11 cellular contexts compared by ENCODE assay signal in genomic region chr11:414333-414857, GRCh38. TPM values are rescaled to one million over a fixed set of nuclear protein-coding genes. Genes with fewer than 3 reads are reported as not detected.
A peak's percentile ranks its signal among the peaks of the same experiment; 100 is the strongest.
DNase-seq lines count a peak whose midpoint lies in the region; ATAC-seq and TF ChIP-seq lines count a peak whose summit lies in the region.
"Had no signal": no experiment of that assay in that cellular context is flagged by ENCODE, and none has a peak within 500 bp of the region (broad histone marks: within the 10 kb centered on the region; RNA-seq: fewer than 3 reads in every experiment).

No MANE protein-coding gene starts in this region.

- H3K36me3 ChIP-seq in liver (ENCODE audit: control insufficient read depth in 4 of 4, insufficient read depth in 3 of 4, low read depth in 1 of 4, low read length in 3 of 4) (no peaks in the 10 kb centered on the region), thoracic aorta (no peaks in the 10 kb centered on the region)
- H3K36me3 ChIP-seq: ascending aorta had no signal

- H3K9ac ChIP-seq in liver (ENCODE audit: low read depth in 1 of 2, low read length in 2 of 2), result peak overlapping the region in 1 of 2 donors; percentile 64

- H3K27ac ChIP-seq in liver (ENCODE audit: low read depth in 1 of 2, low read length in 2 of 2) (no peak overlapping the region), thoracic aorta (no peak overlapping the region)
- H3K27ac ChIP-seq: ascending aorta had no signal

- TF ChIP-seq RAD21 in liver (IDR thresholded peaks at IDR 0.05), result no peak

- H3K27me3 ChIP-seq in liver (ENCODE audit: control insufficient read depth in 4 of 4, insufficient read depth in 4 of 4, low read length in 3 of 4), result no peaks in the 10 kb centered on the region
- no peaks in the 10 kb centered on the region for H3K27me3 ChIP-seq in thoracic aorta (replicated peaks; ENCODE audit: insufficient read depth)

- H3K36me3 Mint-ChIP-seq in activated CD4-positive, alpha-beta T cell treated with anti-CD3 and anti-CD28 coated beads, Interleukin-2, amount 10 ng/mL, durations not matched to agents 7 days and 5 days (ENCODE audit: low read depth), result peaks cover 13% of the 10 kb centered on the region
- H3K36me3 Mint-ChIP-seq in activated naive CD8-positive, alpha-beta T cell treated with anti-CD3 and anti-CD28 coated beads, Interleukin-2, amount 50 U/mL, for 24 hours (ENCODE audit: low read depth), result no peaks in the 10 kb centered on the region

- CTCF ChIA-PET in activated CD4-positive, alpha-beta T cell treated with anti-CD3 and anti-CD28 coated beads, Interleukin-2, amount 10 ng/mL, durations not matched to agents 7 days and 5 days (lab: Charles Lee), result interaction anchor here (1.2 to 3.8 kb wide), 2 partner anchors 24 to 34 kb away, joined by 3 to 20 read pairs; partner anchors contain the start of gene PTDSS2

- no peaks in the 10 kb centered on the region for H3K27me3 Mint-ChIP-seq in activated CD4-positive, alpha-beta T cell treated with anti-CD3 and anti-CD28 coated beads, Interleukin-2, amount 10 ng/mL, durations not matched to agents 7 days and 5 days
- no peaks in the 10 kb centered on the region for H3K27me3 Mint-ChIP-seq in activated naive CD8-positive, alpha-beta T cell treated with anti-CD3 and anti-CD28 coated beads, Interleukin-2, amount 50 U/mL, for 24 hours

- H3K4me1 ChIP-seq in liver (ENCODE audit: control insufficient read depth in 4 of 4, insufficient read depth in 4 of 4, low read length in 3 of 4), result peaks cover 17 to 57% (median 30%) of the 10 kb centered on the region in 4 donors
- H3K4me1 ChIP-seq in thoracic aorta (ENCODE audit: control insufficient read depth in 1 of 2, low read depth in 2 of 2), result peaks cover 0 to 13% of the 10 kb centered on the region in 2 donors
- H3K4me1 ChIP-seq: ascending aorta had no signal

- H3K9me3 ChIP-seq in liver (ENCODE audit: control insufficient read depth in 4 of 4, low read length in 3 of 4), result no peaks in the 10 kb centered on the region
- no peaks in the 10 kb centered on the region for H3K9me3 ChIP-seq in thoracic aorta
- H3K9me3 ChIP-seq: ascending aorta had no signal

- DNase-seq in activated CD4-positive, alpha-beta T cell treated with anti-CD3 and anti-CD28 coated beads, Interleukin-2, amount 10 ng/mL, durations not matched to agents 7 days and 5 days, result peak; percentile 37
- DNase-seq in activated CD4-positive, alpha-beta T cell treated with anti-CD3 and anti-CD28 coated beads, Interleukin-2, amount 50 U/mL, for 1 hour, result no peak
- DNase-seq in activated naive CD8-positive, alpha-beta T cell treated with anti-CD3 and anti-CD28 coated beads, Interleukin-2, amount 50 U/mL, for 24 hours, result no peak
- DNase-seq in thoracic aorta (ENCODE audit: low spot score), result no peak
- DNase-seq in SW 1271 (lab: John Stamatoyannopoulos, UW), result no peak
- no peak for DNase-seq in OCI-M1 (lab: John Stamatoyannopoulos, UW)
- DNase-seq: GOT3, NCI-H2171 treated with DMSO at 0.1 percent for 48 hours had no signal

- peak; percentile 20 for ATAC-seq in activated naive CD8-positive, alpha-beta T cell treated with anti-CD3 and anti-CD28 coated beads, Interleukin-2, amount 50 U/mL, for 24 hours
- no peak for ATAC-seq in thoracic aorta (ENCODE audit: insufficient number of reproducible peaks, low FRiP score, low read depth)
- ATAC-seq in GM18520 (IDR thresholded peaks at IDR 0.05; ENCODE audit: unreplicated experiment), result no peak

- peak overlapping the region; percentile 95 for H3K4me3 Mint-ChIP-seq in activated CD4-positive, alpha-beta T cell treated with anti-CD3 and anti-CD28 coated beads, Interleukin-2, amount 10 ng/mL, durations not matched to agents 7 days and 5 days
- H3K4me3 Mint-ChIP-seq in activated naive CD8-positive, alpha-beta T cell treated with anti-CD3 and anti-CD28 coated beads, Interleukin-2, amount 50 U/mL, for 24 hours, result peak overlapping the region; percentile 81

- WGBS in liver, result 67% methylated on average over 9 of the region's 9 CpGs

- TF ChIP-seq CTCF in liver (IDR thresholded peaks at IDR 0.05; ENCODE audit: low read depth, low read length, missing input control) (no peak), thoracic aorta (IDR thresholded peaks at IDR 0.05) (no peak)

- H3K4me3 ChIP-seq in liver (ENCODE audit: low read depth in 1 of 3, low read length in 3 of 3), result peak overlapping the region in 2 of 3 donors; percentile 27 to 43
- peak overlapping the region; percentile 65 for H3K4me3 ChIP-seq in thoracic aorta

- peak overlapping the region; percentile 94 for H3K27ac Mint-ChIP-seq in activated CD4-positive, alpha-beta T cell treated with anti-CD3 and anti-CD28 coated beads, Interleukin-2, amount 10 ng/mL, durations not matched to agents 7 days and 5 days
- peak overlapping the region; percentile 61 for H3K27ac Mint-ChIP-seq in activated naive CD8-positive, alpha-beta T cell treated with anti-CD3 and anti-CD28 coated beads, Interleukin-2, amount 50 U/mL, for 24 hours

- POLR2A ChIA-PET in activated CD4-positive, alpha-beta T cell treated with anti-CD3 and anti-CD28 coated beads, Interleukin-2, amount 10 ng/mL, durations not matched to agents 7 days and 5 days (lab: Charles Lee), result no interaction called here

- H3K4me1 Mint-ChIP-seq in activated CD4-positive, alpha-beta T cell treated with anti-CD3 and anti-CD28 coated beads, Interleukin-2, amount 10 ng/mL, durations not matched to agents 7 days and 5 days, result peaks cover 34% of the 10 kb centered on the region
- peaks cover 25% of the 10 kb centered on the region for H3K4me1 Mint-ChIP-seq in activated naive CD8-positive, alpha-beta T cell treated with anti-CD3 and anti-CD28 coated beads, Interleukin-2, amount 50 U/mL, for 24 hours

- no peaks in the 10 kb centered on the region for H3K9me3 Mint-ChIP-seq in activated CD4-positive, alpha-beta T cell treated with anti-CD3 and anti-CD28 coated beads, Interleukin-2, amount 10 ng/mL, durations not matched to agents 7 days and 5 days
- H3K9me3 Mint-ChIP-seq in activated naive CD8-positive, alpha-beta T cell treated with anti-CD3 and anti-CD28 coated beads, Interleukin-2, amount 50 U/mL, for 24 hours, result no peaks in the 10 kb centered on the region

TF ChIP-seq in liver, 16 proteins besides CTCF, POLR2A, EP300 and RAD21:
- no peak for TF ChIP-seq MAX (IDR thresholded peaks at IDR 0.05)
- no peak for TF ChIP-seq GABPA (IDR thresholded peaks at IDR 0.05 in 1 of 2, conservative IDR thresholded peaks at IDR 0.05 in 1 of 2)
- no peak for TF ChIP-seq REST (IDR thresholded peaks at IDR 0.05)
- TF ChIP-seq SP1 (IDR thresholded peaks at IDR 0.05), result no peak
- no peak for TF ChIP-seq NR2F2 (IDR thresholded peaks at IDR 0.05)

RNA-seq across cellular contexts. Expression of gene SIGIRR, which starts 0.4 kb away (rescaled TPM):
- 100 to 1,000 TPM; 226 to 255 TPM for total RNA-seq in activated CD4-positive, alpha-beta T cell treated with anti-CD3 and anti-CD28 coated beads, Interleukin-2, amount 10 ng/mL, durations not matched to agents 7 days and 5 days
- total RNA-seq in liver (10 to 100 TPM; 12.4 to 46.7 TPM), thoracic aorta (10 to 100 TPM; 24.9 to 36.8 TPM)
- polyA plus RNA-seq in liver, result 10 to 100 TPM; 70.6 to 87.7 TPM

RNA-seq across cellular contexts. Expression of gene PKP3, which starts 20.4 kb away (rescaled TPM):
- not detected for total RNA-seq in activated CD4-positive, alpha-beta T cell treated with anti-CD3 and anti-CD28 coated beads, Interleukin-2, amount 10 ng/mL, durations not matched to agents 7 days and 5 days
- total RNA-seq in liver (under 1 TPM; 0.25 to 0.37 TPM), thoracic aorta (1 to 10 TPM; 2.0 to 5.9 TPM)
- under 1 TPM in 1 of 2 donors, not detected in 1; 0.08 TPM for polyA plus RNA-seq in liver
- total RNA-seq: ascending aorta had no signal

RNA-seq across cellular contexts. Expression of gene ANO9, which starts 27.4 kb away (rescaled TPM):
- 10 to 100 TPM; 88.2 to 94.2 TPM for total RNA-seq in activated CD4-positive, alpha-beta T cell treated with anti-CD3 and anti-CD28 coated beads, Interleukin-2, amount 10 ng/mL, durations not matched to agents 7 days and 5 days
- under 1 TPM; 0.37 to 0.75 TPM for total RNA-seq in liver
- under 1 TPM; 0.20 to 0.42 TPM for polyA plus RNA-seq in liver
- total RNA-seq in thoracic aorta, result 1 to 10 TPM in 1 of 2 donors, under 1 TPM in 1; 0.68 to 2.7 TPM

RNA-seq across cellular contexts. Expression of gene PTDSS2, which starts 35.7 kb away (rescaled TPM):
- total RNA-seq in activated CD4-positive, alpha-beta T cell treated with anti-CD3 and anti-CD28 coated beads, Interleukin-2, amount 10 ng/mL, durations not matched to agents 7 days and 5 days, result 10 to 100 TPM; 22.7 to 25.2 TPM
- total RNA-seq in liver (10 to 100 TPM; 12.0 to 15.6 TPM), thoracic aorta (10 to 100 TPM; 34.0 to 34.7 TPM)
- polyA plus RNA-seq in liver, result 1 to 10 TPM; 5.1 to 8.4 TPM

RNA-seq across cellular contexts. Expression of gene B4GALNT4, which starts 45.1 kb away (rescaled TPM):
- total RNA-seq in activated CD4-positive, alpha-beta T cell treated with anti-CD3 and anti-CD28 coated beads, Interleukin-2, amount 10 ng/mL, durations not matched to agents 7 days and 5 days, result 1 to 10 TPM; 1.5 to 1.6 TPM
- total RNA-seq in liver (under 1 TPM; 0.42 TPM), thoracic aorta (1 to 10 TPM in 1 of 2 donors, under 1 TPM in 1; 0.78 to 3.7 TPM)
- under 1 TPM in 1 of 2 donors, not detected in 1; 0.15 TPM for polyA plus RNA-seq in liver
- total RNA-seq: ascending aorta had no signal

Comparison
In these comparisons a context has a peak if more than half of its experiments do, and no peak if none do; other contexts are left out.
1. RNA of gene SIGIRR, which starts 0.4 kb away (total RNA-seq): 226 to 255 TPM in activated CD4-positive, alpha-beta T cell treated with anti-CD3 and anti-CD28 coated beads, Interleukin-2, amount 10 ng/mL, durations not matched to agents 7 days and 5 days; 12.4 to 46.7 TPM in liver and 24.9 to 36.8 TPM in thoracic aorta; every median in the first group is over 4 times any median in the second.
2. RNA of gene ANO9, which starts 27.4 kb away (total RNA-seq): 88.2 to 94.2 TPM in activated CD4-positive, alpha-beta T cell treated with anti-CD3 and anti-CD28 coated beads, Interleukin-2, amount 10 ng/mL, durations not matched to agents 7 days and 5 days; 0.68 to 2.7 TPM in thoracic aorta and 0.37 to 0.75 TPM in liver; every median in the first group is over 10 times any median in the second.